ENCODE assay signal across 8 cellular contexts in genomic region chr6:90297124-90297865, GRCh38. TPM values are rescaled to one million over a fixed set of nuclear protein-coding genes. Genes with fewer than 3 reads are reported as not detected.
DNase-seq lines count a peak whose midpoint lies in the region; ATAC-seq, FAIRE-seq and TF ChIP-seq lines count a peak whose summit lies in the region.

No MANE protein-coding gene starts in this region.

- POLR2A ChIA-PET in activated CD8-positive, alpha-beta T cell treated with anti-CD3 and anti-CD28 coated beads for 36 hours (lab: Charles Lee) = interaction anchor here (0.5 to 8.8 kb wide), 12 partner anchors 9 to 468 kb away, joined by 3 to 61 read pairs (median 4); partner anchors contain the start of gene CASP8AP2

- no peak for FAIRE-seq in frontal cortex (lab: Jason Lieb, UNC)

- TF ChIP-seq CTCF in activated CD8-positive, alpha-beta T cell treated with anti-CD3 and anti-CD28 coated beads for 36 hours (IDR thresholded peaks at IDR 0.05) = no peak

- DNase-seq in activated CD8-positive, alpha-beta T cell treated with anti-CD3 and anti-CD28 coated beads for 36 hours = no peak
- peak in 1 of 2 donors; percentile 53 for DNase-seq in stimulated activated effector memory CD8-positive, alpha-beta T cell treated with anti-CD3 and anti-CD28 coated beads, Interleukin-12 subunit alpha, Interleukin-12 subunit beta, amount 100 ng/mL, for 72 hours (ENCODE audit: low spot score in 2 of 2)
- no peak for DNase-seq in AG08396 (ENCODE audit: low spot score)
- DNase-seq in frontal cortex (ENCODE audit: low spot score in 2 of 2) = no peak
- no peak for DNase-seq in ureter (ENCODE audit: low spot score)

- H3K4me1 ChIP-seq in iPS-15b (ENCODE audit: control insufficient read depth, insufficient read depth, low read length) = peaks cover 11% of the 10 kb centered on the region

- H3K36me3 Mint-ChIP-seq in activated CD8-positive, alpha-beta T cell treated with anti-CD3 and anti-CD28 coated beads for 36 hours (ENCODE audit: low read depth) = peaks cover 33% of the 10 kb centered on the region
- peaks cover 8% of the 10 kb centered on the region for H3K36me3 Mint-ChIP-seq in stimulated activated effector memory CD8-positive, alpha-beta T cell treated with anti-CD3 and anti-CD28 coated beads, Interleukin-12 subunit alpha, Interleukin-12 subunit beta, amount 100 ng/mL, for 72 hours

- peak; percentile 4 for ATAC-seq in HG03432 (IDR thresholded peaks at IDR 0.05; ENCODE audit: unreplicated experiment)
- ATAC-seq in activated CD8-positive, alpha-beta T cell treated with anti-CD3 and anti-CD28 coated beads for 36 hours = no peak
- ATAC-seq in stimulated activated effector memory CD8-positive, alpha-beta T cell treated with anti-CD3 and anti-CD28 coated beads, Interleukin-12 subunit alpha, Interleukin-12 subunit beta, amount 100 ng/mL, for 72 hours = no peak
- no peak for ATAC-seq in GM18520 (IDR thresholded peaks at IDR 0.05; ENCODE audit: unreplicated experiment)

- H3K27me3 ChIP-seq in iPS-15b (ENCODE audit: control insufficient read depth, insufficient read depth, low read length) = peaks cover 38% of the 10 kb centered on the region

- H3K9me3 ChIP-seq in iPS-15b (ENCODE audit: control insufficient read depth, insufficient read depth, low read length) = no peaks in the 10 kb centered on the region

- peak overlapping the region; percentile 35 for H3K27ac Mint-ChIP-seq in activated CD8-positive, alpha-beta T cell treated with anti-CD3 and anti-CD28 coated beads for 36 hours
- no peak overlapping the region for H3K27ac Mint-ChIP-seq in stimulated activated effector memory CD8-positive, alpha-beta T cell treated with anti-CD3 and anti-CD28 coated beads, Interleukin-12 subunit alpha, Interleukin-12 subunit beta, amount 100 ng/mL, for 72 hours

- CTCF ChIA-PET in activated CD8-positive, alpha-beta T cell treated with anti-CD3 and anti-CD28 coated beads for 36 hours (lab: Charles Lee) = interaction anchor here (0.9 to 4.3 kb wide), 5 partner anchors 11 to 182 kb away, joined by 3 to 32 read pairs (median 5); no protein-coding TSS in a partner anchor

- peak overlapping the region; percentile 62 for H3K4me3 Mint-ChIP-seq in activated CD8-positive, alpha-beta T cell treated with anti-CD3 and anti-CD28 coated beads for 36 hours
- peak overlapping the region; percentile 76 for H3K4me3 Mint-ChIP-seq in stimulated activated effector memory CD8-positive, alpha-beta T cell treated with anti-CD3 and anti-CD28 coated beads, Interleukin-12 subunit alpha, Interleukin-12 subunit beta, amount 100 ng/mL, for 72 hours

- H3K27me3 Mint-ChIP-seq in activated CD8-positive, alpha-beta T cell treated with anti-CD3 and anti-CD28 coated beads for 36 hours = peaks cover 7% of the 10 kb centered on the region

- intact Hi-C loops in activated CD8-positive, alpha-beta T cell treated with anti-CD3 and anti-CD28 coated beads for 36 hours (cut with micrococcal nuclease) = loop anchor here (2.0 kb wide), 1 partner anchor 102 kb away; no protein-coding TSS in a partner anchor

- H3K36me3 ChIP-seq in iPS-15b (ENCODE audit: control insufficient read depth, insufficient read depth, low read length) = no peaks in the 10 kb centered on the region

- H3K9ac ChIP-seq in iPS-15b (ENCODE audit: low read depth, low read length) = peak overlapping the region; percentile 80

- H3K4me1 Mint-ChIP-seq in activated CD8-positive, alpha-beta T cell treated with anti-CD3 and anti-CD28 coated beads for 36 hours (ENCODE audit: low read depth) = peaks cover 38% of the 10 kb centered on the region
- peaks cover 21% of the 10 kb centered on the region for H3K4me1 Mint-ChIP-seq in stimulated activated effector memory CD8-positive, alpha-beta T cell treated with anti-CD3 and anti-CD28 coated beads, Interleukin-12 subunit alpha, Interleukin-12 subunit beta, amount 100 ng/mL, for 72 hours

- H3K9me3 Mint-ChIP-seq in activated CD8-positive, alpha-beta T cell treated with anti-CD3 and anti-CD28 coated beads for 36 hours = peaks cover 4% of the 10 kb centered on the region
- H3K9me3 Mint-ChIP-seq in stimulated activated effector memory CD8-positive, alpha-beta T cell treated with anti-CD3 and anti-CD28 coated beads, Interleukin-12 subunit alpha, Interleukin-12 subunit beta, amount 100 ng/mL, for 72 hours = no peaks in the 10 kb centered on the region

- H3K4me3 ChIP-seq in iPS-15b (ENCODE audit: low read depth, low read length) = peak overlapping the region; percentile 78

RNA-seq across cellular contexts. Expression of gene BACH2, which starts 0.7 kb away (rescaled TPM):
- 10 to 100 TPM; 60.7 to 66.9 TPM for total RNA-seq in activated CD8-positive, alpha-beta T cell treated with anti-CD3 and anti-CD28 coated beads for 36 hours
- total RNA-seq in frontal cortex (48.9 TPM), ureter (4.3 TPM)
